8 cellular contexts compared by ENCODE assay signal in the genomic region with DNA sequence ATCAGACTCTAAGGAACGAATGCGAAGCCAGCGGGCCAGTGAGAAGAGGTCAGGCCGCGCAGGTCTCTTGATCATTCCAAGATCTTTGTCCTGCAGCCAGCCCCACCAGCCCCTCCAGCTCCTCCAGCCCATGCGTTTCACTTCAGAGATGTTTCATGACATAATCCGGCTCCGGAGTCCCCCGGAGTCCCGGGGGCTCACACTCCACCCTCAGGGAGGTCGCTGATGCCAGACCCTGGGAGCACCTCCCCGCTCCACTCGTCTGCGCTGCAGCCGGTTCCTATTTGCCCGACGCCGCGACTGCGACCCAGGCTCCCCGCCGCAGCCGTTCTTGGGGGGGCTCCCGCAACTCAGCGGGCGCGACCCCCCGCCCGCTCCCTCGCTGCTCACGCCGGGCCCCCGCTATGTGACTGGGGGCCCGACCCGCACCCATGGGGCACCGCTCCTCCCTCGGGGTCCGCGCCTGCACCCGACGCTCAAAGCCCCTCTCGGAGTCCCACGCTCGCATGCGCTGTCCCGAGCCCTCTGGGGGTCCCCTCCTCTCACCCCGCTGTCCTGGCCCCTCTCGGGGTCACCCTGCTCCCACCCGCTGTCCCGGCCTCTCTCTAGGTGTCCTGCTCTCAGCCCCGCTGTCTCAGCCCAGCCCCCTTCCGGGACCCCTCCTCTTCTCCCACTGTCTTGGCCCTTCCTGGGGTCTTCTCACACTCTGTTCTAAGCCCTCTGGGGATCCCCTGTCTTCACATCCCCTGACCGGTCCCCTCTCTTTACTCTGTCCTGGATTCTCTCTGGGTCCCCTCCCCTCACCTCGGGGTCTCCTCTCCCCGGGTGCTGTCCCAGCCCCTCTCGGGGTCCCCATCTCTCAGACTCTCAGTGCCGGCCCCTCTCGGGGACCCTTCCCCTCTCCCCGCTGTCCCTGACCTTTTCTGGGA. TPM values are rescaled to one million over a fixed set of nuclear protein-coding genes. Genes with fewer than 3 reads are reported as not detected.
DNase-seq lines count a peak whose midpoint lies in the region; TF ChIP-seq lines count a peak whose summit lies in the region.

No MANE protein-coding gene starts in this region.

- WGBS in GM23248 (ENCODE audit: low coverage in 1 of 2, low lambda C conversion rate in 2 of 2, missing lambda C conversion rate in 2 of 2), 2 experiments = 1% methylated on average over 27 to 46 of the region's 59 CpGs
- WGBS in thyroid gland, 2 donors = 0 to 1% methylated on average over 20 to 30 of the region's 59 CpGs

- intact Hi-C loops in colonic mucosa (cut with DNase I) = no loop called here
- intact Hi-C loops in thyroid gland (cut with DNase I) = no loop called here

- peak overlapping the region; percentile 79 for H3K9ac ChIP-seq in GM23248
- H3K9ac ChIP-seq in colonic mucosa (ENCODE audit: low read depth in 2 of 2, low read length in 2 of 2) = peak overlapping the region; percentile 91 to 96

- H3K27me3 ChIP-seq in GM23248 (replicated peaks; ENCODE audit: insufficient read depth) = no peaks in the 10 kb centered on the region
- H3K27me3 ChIP-seq in SJCRH30 = no peaks in the 10 kb centered on the region
- H3K27me3 ChIP-seq in colonic mucosa = no peaks in the 10 kb centered on the region
- H3K27me3 ChIP-seq in thyroid gland = no peaks in the 10 kb centered on the region

- DNase-seq in GM23248 (peak; percentile 61), SJCRH30 (peak in 1 of 2 experiments; percentile 2), colonic mucosa (peak; percentile 38), medulla oblongata (ENCODE audit: extremely low spot score) (peak; percentile 32), thyroid gland (peak; percentile 46 to 52), DMS153 (lab: John Stamatoyannopoulos, UW) (no peak), mucosa of gallbladder (ENCODE audit: low spot score) (no peak)
- DNase-seq in central memory CD4-positive, alpha-beta T cell = no peak

- H3K36me3 ChIP-seq in GM23248 (ENCODE audit: low read depth) = no peaks in the 10 kb centered on the region
- H3K36me3 ChIP-seq in SJCRH30 = no peaks in the 10 kb centered on the region
- H3K36me3 ChIP-seq in colonic mucosa = no peaks in the 10 kb centered on the region
- H3K36me3 ChIP-seq in thyroid gland = no peaks in the 10 kb centered on the region

- peak overlapping the region; percentile 98 for H3K4me3 ChIP-seq in GM23248
- H3K4me3 ChIP-seq in SJCRH30 = peak overlapping the region; percentile 99
- H3K4me3 ChIP-seq in colonic mucosa = peak overlapping the region; percentile 95
- H3K4me3 ChIP-seq in thyroid gland (replicated peaks in 1 of 3) = peak overlapping the region; percentile 80 to 88 (median 84)

- in situ Hi-C loops in GM23248 (cut with MboI) = loop anchor here (10.0 kb wide), 2 partner anchors 197 to 507 kb away; no protein-coding TSS in a partner anchor

- H3K27ac ChIP-seq in GM23248 = peak overlapping the region; percentile 13; the same call in 1 of the 2 replicates
- no peak overlapping the region for H3K27ac ChIP-seq in SJCRH30
- peak overlapping the region; percentile 86 for H3K27ac ChIP-seq in colonic mucosa
- peak overlapping the region in 2 of 3 donors; percentile 69 to 72 for H3K27ac ChIP-seq in thyroid gland

- H3F3A ChIP-seq in GM23248 (ENCODE audit: insufficient read depth) = peaks cover 36% of the 10 kb centered on the region

- peaks cover 36% of the 10 kb centered on the region for H3K4me1 ChIP-seq in GM23248 (ENCODE audit: insufficient read depth)
- H3K4me1 ChIP-seq in SJCRH30 = peaks cover 3% of the 10 kb centered on the region; the same call in 1 of the 2 replicates
- H3K4me1 ChIP-seq in colonic mucosa = no peaks in the 10 kb centered on the region
- peaks cover 14 to 25% of the 10 kb centered on the region in 2 donors for H3K4me1 ChIP-seq in thyroid gland

- H3K9me2 ChIP-seq in GM23248 (ENCODE audit: insufficient read depth) = no peaks in the 10 kb centered on the region

- no peaks in the 10 kb centered on the region for H4K20me1 ChIP-seq in GM23248 (ENCODE audit: insufficient read depth)

- H3K9me3 ChIP-seq in GM23248 (ENCODE audit: low read depth) (no peaks in the 10 kb centered on the region), SJCRH30 (replicated peaks) (no peaks in the 10 kb centered on the region), colonic mucosa (no peaks in the 10 kb centered on the region), thyroid gland (no peaks in the 10 kb centered on the region)

- TF ChIP-seq POLR2A in thyroid gland (IDR thresholded peaks at IDR 0.05) = no peak

- H3K4me2 ChIP-seq in GM23248 (ENCODE audit: unreplicated experiment) = peak overlapping the region; percentile 86

- peaks cover 65% of the 10 kb centered on the region for H3K79me2 ChIP-seq in GM23248 (ENCODE audit: insufficient read depth)

- TF ChIP-seq CTCF in colonic mucosa (IDR thresholded peaks at IDR 0.05) (no peak), thyroid gland (IDR thresholded peaks at IDR 0.05) (no peak)

- peak overlapping the region; percentile 69 for H2AFZ ChIP-seq in GM23248

RNA-seq across cellular contexts. Expression of a gene that starts 1.1 kb away (rescaled TPM):
- total RNA-seq in GM23248 (2014; rRNA removed; shearing (Covaris generic)) = 17.8 and 30.0 TPM in 2 replicates
- 49.8 TPM in 2 replicates for polyA plus RNA-seq in GM23248 (2016; fragmentation: Nextera tagmentation; extraction: Ambion mirVana)
- 11.2 and 11.6 TPM in 2 replicates for total RNA-seq in SJCRH30 (2014; rRNA removed; shearing (Covaris generic))
- total RNA-seq in colonic mucosa = 10 to 100 TPM; 39.5 to 50.5 TPM
- total RNA-seq in thyroid gland = 10 to 100 TPM; 38.4 to 65.3 (median 50.2) TPM
- 36.4 TPM for total RNA-seq in mucosa of gallbladder

RNA-seq across cellular contexts. Expression of a gene that starts 4.7 kb away (rescaled TPM):
- total RNA-seq in GM23248 (2014; rRNA removed; shearing (Covaris generic)) = 27.1 and 42.7 TPM in 2 replicates
- polyA plus RNA-seq in GM23248 (2016; fragmentation: Nextera tagmentation; extraction: Ambion mirVana) = 17.2 and 17.6 TPM in 2 replicates
- 42.9 and 43.6 TPM in 2 replicates for total RNA-seq in SJCRH30 (2014; rRNA removed; shearing (Covaris generic))
- total RNA-seq in colonic mucosa (10 to 100 TPM; 42.0 to 51.8 TPM), thyroid gland (10 to 100 TPM; 56.5 to 75.7 (median 62.7) TPM), mucosa of gallbladder (38.5 TPM)

Comparison
In these comparisons a context has a peak if more than half of its experiments do, and no peak if none do; other contexts are left out.
1. DNase-seq: peak in GM23248 (single experiment), colonic mucosa (single experiment), medulla oblongata (single experiment) and thyroid gland (2 of 2); none in DMS153 (single experiment), central memory CD4-positive, alpha-beta T cell (single experiment) and mucosa of gallbladder (single experiment).
2. Peak in every context shown above with its lines, with median percentiles within 50 percentile points of each other: H3K4me3 ChIP-seq.